8 cellular contexts compared by ENCODE assay signal in genomic region chr15:25670025-25670554, GRCh38.
DNase-seq lines count a peak whose midpoint lies in the region; ATAC-seq and TF ChIP-seq lines count a peak whose summit lies in the region.

No MANE protein-coding gene starts in this region.

- H2AFZ ChIP-seq in neural cell (ENCODE audit: low read depth, low read length): peak overlapping the region; percentile 30

- TF ChIP-seq RAD21 in neural cell (conservative IDR thresholded peaks at IDR 0.05): peak; percentile 59

- H3K9ac ChIP-seq in neural cell (ENCODE audit: low read length): peak overlapping the region; percentile 79

- H3K9me2 ChIP-seq in neural cell (ENCODE audit: insufficient read depth, low read length): no peaks in the 10 kb centered on the region

- H4K20me1 ChIP-seq in neural cell (ENCODE audit: insufficient read depth): no peaks in the 10 kb centered on the region

- intact Hi-C loops in spleen (cut with DNase I; ENCODE audit: low total_unique reads): no loop called here

- H3K27me3 ChIP-seq in neural cell (ENCODE audit: insufficient read depth, low read depth, low read length) (no peaks in the 10 kb centered on the region), spleen (replicated peaks in 1 of 7) (peaks cover 0 to 39% (median 4%) of the 10 kb centered on the region in 7 donors)

- ATAC-seq in HG02763 (IDR thresholded peaks at IDR 0.05; ENCODE audit: unreplicated experiment): no peak

- no peak; the same call in 1 of the 2 replicates for TF ChIP-seq CTCF in AG10803 (conservative IDR thresholded peaks at IDR 0.05; ENCODE audit: low read length)
- TF ChIP-seq CTCF in fibroblast of mammary gland (conservative IDR thresholded peaks at IDR 0.05; ENCODE audit: control insufficient read depth, insufficient read depth, low read depth, low read length): no peak
- peak; percentile 42 for TF ChIP-seq CTCF in neural cell (IDR thresholded peaks at IDR 0.05; ENCODE audit: poor library complexity, severe bottlenecking)
- no peak for TF ChIP-seq CTCF in spleen (IDR thresholded peaks at IDR 0.05 in 8 of 11, conservative IDR thresholded peaks at IDR 0.05 in 3 of 11)
- TF ChIP-seq CTCF in GM13977 (IDR thresholded peaks at IDR 0.05; ENCODE audit: extremely low read depth, insufficient read depth, missing control alignments): no peak

- H3K4me3 ChIP-seq in AG10803 (ENCODE audit: low read length) (peak overlapping the region; percentile 23), fibroblast of mammary gland (ENCODE audit: control insufficient read depth, low read depth, low read length) (no peak overlapping the region), neural cell (ENCODE audit: low read length) (peak overlapping the region; percentile 61), spleen (no peak overlapping the region)

- peak overlapping the region; percentile 63 for H3K4me2 ChIP-seq in neural cell (ENCODE audit: low read length)

- DNase-seq in AG10803 (ENCODE audit: low read depth) (peak; percentile 65), NCI-H69 (lab: John Stamatoyannopoulos, UW) (peak; percentile 28), fibroblast of mammary gland (ENCODE audit: low read depth) (peak; percentile 56), spleen (no peak), GM13977 (ENCODE audit: low spot score) (no peak)
- no peak for DNase-seq in effector CD8-positive, alpha-beta T cell (lab: John Stamatoyannopoulos, UW)

- H3F3A ChIP-seq in neural cell (ENCODE audit: insufficient read depth, low read length, poor library complexity, severe bottlenecking): no peaks in the 10 kb centered on the region

- no peaks in the 10 kb centered on the region for H3K79me2 ChIP-seq in neural cell (replicated peaks; ENCODE audit: insufficient read depth, low read length)

- no peak for TF ChIP-seq POLR2A in spleen (IDR thresholded peaks at IDR 0.05)

- peak overlapping the region; percentile 96 for H3K27ac ChIP-seq in neural cell (ENCODE audit: low read length)
- no peak overlapping the region for H3K27ac ChIP-seq in spleen

- peak; percentile 69 for TF ChIP-seq EP300 in neural cell (conservative IDR thresholded peaks at IDR 0.05; ENCODE audit: poor library complexity, severe bottlenecking)

- peaks cover 0 to 18% (median 9%) of the 10 kb centered on the region in 6 donors for H3K4me1 ChIP-seq in spleen

- H3K9me3 ChIP-seq in neural cell (ENCODE audit: low read length): no peaks in the 10 kb centered on the region
- H3K9me3 ChIP-seq in spleen: no peaks in the 10 kb centered on the region

- in situ Hi-C loops in GM13977 (cut with MboI; ENCODE audit: low pct_unique_long_range_greater_than_20kb, low sequenced_read_pairs, unreplicated experiment): no loop called here

- no peaks in the 10 kb centered on the region for H3K36me3 ChIP-seq in neural cell (ENCODE audit: insufficient read depth, low read length)
- H3K36me3 ChIP-seq in spleen: no peaks in the 10 kb centered on the region

- 5 to 12% (median 5%) methylated on average over 14 to 15 of the region's 15 CpGs for WGBS in spleen, 5 donors

TF ChIP-seq in neural cell, 6 proteins besides CTCF, POLR2A, EP300 and RAD21:
- TF ChIP-seq POLR2AphosphoS5 (IDR thresholded peaks at IDR 0.05) (peak; percentile 83), MXI1 (conservative IDR thresholded peaks at IDR 0.05; ENCODE audit: poor library complexity, severe bottlenecking) (peak; percentile 62), SMC3 (conservative IDR thresholded peaks at IDR 0.05; ENCODE audit: poor library complexity) (peak; percentile 53), TAF1 (IDR thresholded peaks at IDR 0.05; ENCODE audit: low read depth) (peak; percentile 56), EZH2 (IDR thresholded peaks at IDR 0.05; ENCODE audit: borderline replicate concordance, insufficient read depth, low read length, poor library complexity, severe bottlenecking) (no peak)
- TF ChIP-seq, protein P1, sequence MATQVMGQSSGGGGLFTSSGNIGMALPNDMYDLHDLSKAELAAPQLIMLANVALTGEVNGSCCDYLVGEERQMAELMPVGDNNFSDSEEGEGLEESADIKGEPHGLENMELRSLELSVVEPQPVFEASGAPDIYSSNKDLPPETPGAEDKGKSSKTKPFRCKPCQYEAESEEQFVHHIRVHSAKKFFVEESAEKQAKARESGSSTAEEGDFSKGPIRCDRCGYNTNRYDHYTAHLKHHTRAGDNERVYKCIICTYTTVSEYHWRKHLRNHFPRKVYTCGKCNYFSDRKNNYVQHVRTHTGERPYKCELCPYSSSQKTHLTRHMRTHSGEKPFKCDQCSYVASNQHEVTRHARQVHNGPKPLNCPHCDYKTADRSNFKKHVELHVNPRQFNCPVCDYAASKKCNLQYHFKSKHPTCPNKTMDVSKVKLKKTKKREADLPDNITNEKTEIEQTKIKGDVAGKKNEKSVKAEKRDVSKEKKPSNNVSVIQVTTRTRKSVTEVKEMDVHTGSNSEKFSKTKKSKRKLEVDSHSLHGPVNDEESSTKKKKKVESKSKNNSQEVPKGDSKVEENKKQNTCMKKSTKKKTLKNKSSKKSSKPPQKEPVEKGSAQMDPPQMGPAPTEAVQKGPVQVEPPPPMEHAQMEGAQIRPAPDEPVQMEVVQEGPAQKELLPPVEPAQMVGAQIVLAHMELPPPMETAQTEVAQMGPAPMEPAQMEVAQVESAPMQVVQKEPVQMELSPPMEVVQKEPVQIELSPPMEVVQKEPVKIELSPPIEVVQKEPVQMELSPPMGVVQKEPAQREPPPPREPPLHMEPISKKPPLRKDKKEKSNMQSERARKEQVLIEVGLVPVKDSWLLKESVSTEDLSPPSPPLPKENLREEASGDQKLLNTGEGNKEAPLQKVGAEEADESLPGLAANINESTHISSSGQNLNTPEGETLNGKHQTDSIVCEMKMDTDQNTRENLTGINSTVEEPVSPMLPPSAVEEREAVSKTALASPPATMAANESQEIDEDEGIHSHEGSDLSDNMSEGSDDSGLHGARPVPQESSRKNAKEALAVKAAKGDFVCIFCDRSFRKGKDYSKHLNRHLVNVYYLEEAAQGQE (IDR thresholded peaks at IDR 0.05; ENCODE audit: borderline replicate concordance): peak; percentile 98

Comparison
In these comparisons a context has a peak if more than half of its experiments do, and no peak if none do; other contexts are left out.
1. DNase-seq: peak in AG10803 (single experiment), NCI-H69 (single experiment) and fibroblast of mammary gland (single experiment); none in spleen (single experiment), effector CD8-positive, alpha-beta T cell (single experiment) and GM13977 (single experiment).
2. H3K4me3 ChIP-seq: peak in AG10803 (single experiment) and neural cell (single experiment); none in fibroblast of mammary gland (single experiment) and spleen (0 of 8).